ENCODE assay signal across 35 cellular contexts in the genomic region with DNA sequence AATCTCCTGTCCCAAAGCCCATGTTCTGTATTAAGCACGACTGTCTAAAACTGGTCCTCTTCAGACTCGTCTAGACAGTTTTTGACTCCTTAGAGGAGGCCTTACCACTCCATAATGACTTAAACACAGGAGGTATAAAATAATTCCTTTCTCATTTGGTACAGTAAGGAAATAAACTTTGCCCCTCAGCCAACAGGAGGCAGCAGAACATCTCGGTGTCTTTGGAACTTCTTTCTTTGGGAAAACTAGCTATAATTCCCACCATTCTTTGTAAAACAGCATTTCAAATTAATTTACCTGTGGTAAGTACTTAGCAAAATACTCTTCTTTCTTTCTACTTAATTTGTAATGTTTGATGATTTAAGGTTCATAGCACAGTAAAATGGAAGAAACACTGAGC.
"Had no signal": no experiment of that assay in that cellular context is flagged by ENCODE, and none has a peak within 500 bp of the region (broad histone marks: within the 10 kb centered on the region; RNA-seq: fewer than 3 reads in every experiment).

No MANE protein-coding gene starts in this region.

- H3K79me2 ChIP-seq: parathyroid adenoma had no signal

- H3K27ac Mint-ChIP-seq: activated CD4-positive, alpha-beta memory T cell treated with anti-CD3 and anti-CD28 coated beads for 36 hours; activated CD4-positive, alpha-beta T cell treated with anti-CD3 and anti-CD28 coated beads, Interleukin-2, amount 10 ng/mL, durations not matched to agents 24 days and 14 days; activated naive CD4-positive, alpha-beta T cell treated with anti-CD3 and anti-CD28 coated beads for 36 hours; activated naive CD8-positive, alpha-beta T cell treated with anti-CD3 and anti-CD28 coated beads for 36 hours; activated T-helper 1 cell treated with anti-CD3 and anti-CD28 coated beads, Interleukin-12 subunit alpha, Interleukin-12 subunit beta, Interleukin-2, Interleukin-4 antibody, amounts not matched to agents 30 ng/mL and 10 ng/mL and 1 ng/mL, durations not matched to agents 14 hours and 24 hours and 36 hours; immature natural killer cell; naive thymus-derived CD4-positive, alpha-beta T cell; stimulated activated memory B cell treated with anti-CD40 and anti-IgM and Interleukin-4, amounts not matched to agents 10 μg/mL and 1 μg/mL and 100 μg/mL, for 72 hours; stimulated activated naive CD8-positive, alpha-beta T cell treated with anti-CD3 and anti-CD28 coated beads, Interleukin-15, amount 100 ng/mL, for 72 hours had no signal

- H3K27me3 ChIP-seq: adrenal gland, body of pancreas, cardiac muscle cell, dorsolateral prefrontal cortex, sigmoid colon, upper lobe of left lung had no signal

- H3K4me1 ChIP-seq: adrenal gland, psoas muscle had no signal

- H3K4me1 Mint-ChIP-seq: activated naive CD8-positive, alpha-beta T cell treated with anti-CD3 and anti-CD28 coated beads for 36 hours; stimulated activated memory B cell treated with anti-CD40 and anti-IgM and Interleukin-4, amounts not matched to agents 10 μg/mL and 1 μg/mL and 100 μg/mL, for 72 hours had no signal

- H3K27ac ChIP-seq: adrenal gland, body of pancreas, cardiac muscle cell, coronary artery, dorsolateral prefrontal cortex, heart left ventricle, parathyroid adenoma, psoas muscle, sigmoid colon, upper lobe of left lung had no signal

- H3K36me3 ChIP-seq: adrenal gland, cardiac muscle cell, heart left ventricle, sigmoid colon, upper lobe of left lung had no signal

- H2AFZ ChIP-seq: parathyroid adenoma had no signal

- DNase-seq: activated CD4-positive, alpha-beta memory T cell treated with anti-CD3 and anti-CD28 coated beads for 36 hours; activated CD4-positive, alpha-beta T cell treated with anti-CD3 and anti-CD28 coated beads, Interleukin-2, amount 10 ng/mL, durations not matched to agents 24 days and 14 days; activated CD4-positive, CD25-positive, alpha-beta regulatory T cell treated with anti-CD3 and anti-CD28 coated beads, Interleukin-2, amount 50 U/mL, for 72 hours; activated CD8-positive, alpha-beta memory T cell treated with anti-CD3 and anti-CD28 coated beads, Interleukin-2, amount 50 U/mL, for 4 hours; activated effector memory CD4-positive, alpha-beta T cell treated with anti-CD3 and anti-CD28 coated beads, Interleukin-2, amount 50 U/mL, for 16 hours; activated naive CD4-positive, alpha-beta T cell treated with anti-CD3 and anti-CD28 coated beads for 36 hours; activated naive CD8-positive, alpha-beta T cell treated with anti-CD3 and anti-CD28 coated beads for 36 hours; activated T-cell treated with anti-CD3 and anti-CD28 coated beads, Interleukin-2, amount 50 U/mL, for 1 hour; adrenal gland; aorta; body of pancreas; cerebellar nuclear complex; dorsolateral prefrontal cortex; effector memory CD4-positive, alpha-beta T cell; foreskin fibroblast; heart left ventricle; hypothalamus; immature natural killer cell; kidney; midbrain; naive thymus-derived CD4-positive, alpha-beta T cell; nucleus accumbens; psoas muscle; sigmoid colon; small intestine; stimulated activated CD4-positive, alpha-beta T cell treated with anti-CD3 and anti-CD28 coated beads, Interleukin-4, amount 100 ng/mL, for 4 hours; stimulated activated CD8-positive, alpha-beta memory T cell treated with anti-CD3 and anti-CD28 coated beads, Interleukin-4, amount 100 ng/mL, for 48 hours; stimulated activated naive CD8-positive, alpha-beta T cell treated with anti-CD3 and anti-CD28 coated beads, Interleukin-15, amount 100 ng/mL, for 72 hours; substantia nigra; upper lobe of left lung had no signal

- H3K36me3 Mint-ChIP-seq: activated CD4-positive, alpha-beta memory T cell treated with anti-CD3 and anti-CD28 coated beads for 36 hours; activated naive CD8-positive, alpha-beta T cell treated with anti-CD3 and anti-CD28 coated beads for 36 hours; naive thymus-derived CD4-positive, alpha-beta T cell; stimulated activated memory B cell treated with anti-CD40 and anti-IgM and Interleukin-4, amounts not matched to agents 10 μg/mL and 1 μg/mL and 100 μg/mL, for 72 hours had no signal

- H3K4me3 Mint-ChIP-seq: activated CD4-positive, alpha-beta memory T cell treated with anti-CD3 and anti-CD28 coated beads for 36 hours; activated CD4-positive, alpha-beta T cell treated with anti-CD3 and anti-CD28 coated beads, Interleukin-2, amount 10 ng/mL, durations not matched to agents 24 days and 14 days; activated naive CD4-positive, alpha-beta T cell treated with anti-CD3 and anti-CD28 coated beads for 36 hours; activated naive CD8-positive, alpha-beta T cell treated with anti-CD3 and anti-CD28 coated beads for 36 hours; activated T-helper 1 cell treated with anti-CD3 and anti-CD28 coated beads, Interleukin-12 subunit alpha, Interleukin-12 subunit beta, Interleukin-2, Interleukin-4 antibody, amounts not matched to agents 30 ng/mL and 10 ng/mL and 1 ng/mL, durations not matched to agents 14 hours and 24 hours and 36 hours; immature natural killer cell; naive thymus-derived CD4-positive, alpha-beta T cell; stimulated activated memory B cell treated with anti-CD40 and anti-IgM and Interleukin-4, amounts not matched to agents 10 μg/mL and 1 μg/mL and 100 μg/mL, for 72 hours; stimulated activated naive CD8-positive, alpha-beta T cell treated with anti-CD3 and anti-CD28 coated beads, Interleukin-15, amount 100 ng/mL, for 72 hours had no signal

- H3K4me3 ChIP-seq: adrenal gland, body of pancreas, cardiac muscle cell, coronary artery, dorsolateral prefrontal cortex, heart left ventricle, psoas muscle, sigmoid colon, upper lobe of left lung had no signal

- H3K9ac ChIP-seq: parathyroid adenoma had no signal

- H3K9me3 ChIP-seq: adrenal gland, body of pancreas, heart left ventricle, psoas muscle, sigmoid colon, upper lobe of left lung had no signal

- H3K27me3 Mint-ChIP-seq: activated CD4-positive, alpha-beta T cell treated with anti-CD3 and anti-CD28 coated beads, Interleukin-2, amount 10 ng/mL, durations not matched to agents 24 days and 14 days; stimulated activated memory B cell treated with anti-CD40 and anti-IgM and Interleukin-4, amounts not matched to agents 10 μg/mL and 1 μg/mL and 100 μg/mL, for 72 hours; stimulated activated naive CD8-positive, alpha-beta T cell treated with anti-CD3 and anti-CD28 coated beads, Interleukin-15, amount 100 ng/mL, for 72 hours had no signal

- H3K9me3 Mint-ChIP-seq: activated CD4-positive, alpha-beta memory T cell treated with anti-CD3 and anti-CD28 coated beads for 36 hours; activated CD4-positive, alpha-beta T cell treated with anti-CD3 and anti-CD28 coated beads, Interleukin-2, amount 10 ng/mL, durations not matched to agents 24 days and 14 days; activated naive CD4-positive, alpha-beta T cell treated with anti-CD3 and anti-CD28 coated beads for 36 hours; activated naive CD8-positive, alpha-beta T cell treated with anti-CD3 and anti-CD28 coated beads for 36 hours; activated T-helper 1 cell treated with anti-CD3 and anti-CD28 coated beads, Interleukin-12 subunit alpha, Interleukin-12 subunit beta, Interleukin-2, Interleukin-4 antibody, amounts not matched to agents 30 ng/mL and 10 ng/mL and 1 ng/mL, durations not matched to agents 14 hours and 24 hours and 36 hours; stimulated activated memory B cell treated with anti-CD40 and anti-IgM and Interleukin-4, amounts not matched to agents 10 μg/mL and 1 μg/mL and 100 μg/mL, for 72 hours; stimulated activated naive CD8-positive, alpha-beta T cell treated with anti-CD3 and anti-CD28 coated beads, Interleukin-15, amount 100 ng/mL, for 72 hours had no signal
